ENCODE assay signal across 8 cellular contexts in genomic region chr16:67177743-67178699, GRCh38. TPM values are rescaled to one million over a fixed set of nuclear protein-coding genes. Genes with fewer than 3 reads are reported as not detected.
A peak's percentile ranks its signal among the peaks of the same experiment; 100 is the strongest.
DNase-seq lines count a peak whose midpoint lies in the region; ATAC-seq, FAIRE-seq and TF ChIP-seq lines count a peak whose summit lies in the region.

No MANE protein-coding gene starts in this region.

- peaks cover 17% of the 10 kb centered on the region for H3K23me2 ChIP-seq in H1 (ENCODE audit: low read depth, low read length)

- peak overlapping the region; percentile 31 to 64 (median 38) for H3K4me3 ChIP-seq in H1 (ENCODE audit: extremely low read depth in 1 of 4, insufficient read depth in 2 of 4, low read depth in 3 of 4, low read length in 4 of 4)
- H3K4me3 ChIP-seq in mesendoderm (ENCODE audit: low read length) = no peak overlapping the region
- peak overlapping the region in 3 of 4 donors; percentile 35 to 55 (median 52) for H3K4me3 ChIP-seq in upper lobe of left lung

- peaks cover 28 to 53% (median 51%) of the 10 kb centered on the region in 4 experiments for H3K27me3 ChIP-seq in H1 (replicated peaks in 1 of 4; ENCODE audit: control insufficient read depth in 3 of 4, extremely low read depth in 1 of 4, insufficient read depth in 3 of 4, low read length in 3 of 4)
- peaks cover 9% of the 10 kb centered on the region for H3K27me3 ChIP-seq in mesendoderm (ENCODE audit: insufficient read depth, low read length, poor library complexity)
- no peaks in the 10 kb centered on the region for H3K27me3 ChIP-seq in upper lobe of left lung

- whole genome bisulfite sequencing in H1 (ENCODE audit: extremely low coverage in 1 of 2, insufficient coverage in 1 of 2, insufficient read length in 1 of 2, insufficient replicate concordance in 2 of 2, low coverage in 1 of 2, low lambda C conversion rate in 2 of 2, missing lambda C conversion rate in 1 of 2), 2 experiments = 5% methylated on average over 40 of the region's 73 CpGs; no CpG with 5 or more reads in 1 of the 2 experiments
- no CpG with 5 or more reads among the region's 73 CpGs for WGBS in mesendoderm (ENCODE audit: extremely low coverage, insufficient coverage, low lambda C conversion rate)
- 10 to 22% methylated on average over 13 to 34 of the region's 73 CpGs for WGBS in upper lobe of left lung, 2 donors

- CTCF ChIA-PET in Calu3 (lab: Charles Lee) = interaction anchor here (0.6 to 1.4 kb wide), 8 partner anchors 15 to 344 kb away, joined by 3 to 7 read pairs (median 4); partner anchors contain the start of genes FBXL8 and TRADD
- CTCF ChIA-PET in H1 (lab: Charles Lee; ENCODE audit: partially characterized antibody) = interaction anchor here (0.9 to 19.3 kb wide), 9 partner anchors 9 to 221 kb away, joined by 3 to 291 read pairs (median 5); partner anchors contain the start of genes B3GNT9, E2F4, EXOC3L1 and FBXL8

- H3K4ac ChIP-seq in H1 (replicated peaks; ENCODE audit: insufficient read length, low read depth, low read length) (peak overlapping the region; percentile 69), mesendoderm (ENCODE audit: low read depth, low read length) (no peak overlapping the region)

- H3K23ac ChIP-seq in H1 (ENCODE audit: insufficient read length) = no peak overlapping the region
- H3K23ac ChIP-seq in mesendoderm (ENCODE audit: low read length) = no peak overlapping the region

- H2BK15ac ChIP-seq in H1 (ENCODE audit: low read length) (0 out of 2 replicates have a peak overlapping the region, but pooled peaks have one; percentile 75), mesendoderm (replicated peaks; ENCODE audit: low read depth) (no peak overlapping the region)

- H3K4me1 ChIP-seq in H1 (replicated peaks in 1 of 4; ENCODE audit: control insufficient read depth in 3 of 4, insufficient read depth in 4 of 4, low read length in 3 of 4) = peaks cover 0 to 25% (median 21%) of the 10 kb centered on the region in 4 experiments; a peak in 5 of 7 replicates
- H3K4me1 ChIP-seq in mesendoderm (ENCODE audit: control insufficient read depth, low read depth, low read length) = peaks cover 5% of the 10 kb centered on the region
- peaks cover 45 to 51% (median 50%) of the 10 kb centered on the region in 4 donors for H3K4me1 ChIP-seq in upper lobe of left lung

- H3K56ac ChIP-seq in H1 (replicated peaks; ENCODE audit: insufficient read length, low read depth, low read length) (no peak overlapping the region), mesendoderm (ENCODE audit: low read length) (peak overlapping the region; percentile 87)

- TF ChIP-seq POLR2A in H1 (IDR thresholded peaks at IDR 0.05; ENCODE audit: control extremely low read depth in 1 of 2, low read depth in 2 of 2, low read length in 2 of 2) (no peak), upper lobe of left lung (IDR thresholded peaks at IDR 0.05) (peak in 1 of 4 donors; percentile 66), GM18505 (IDR thresholded peaks at IDR 0.05; ENCODE audit: borderline replicate concordance, extremely low read depth, insufficient read depth, insufficient read length) (no peak)

- H3K4me1 Mint-ChIP-seq in Calu3 (ENCODE audit: low read depth, unreplicated experiment) = peaks cover 40% of the 10 kb centered on the region

- ATAC-seq in upper lobe of left lung (ENCODE audit: low FRiP score in 2 of 2) (peak; percentile 61 to 83), GM19351 (IDR thresholded peaks at IDR 0.05; ENCODE audit: unreplicated experiment) (no peak), GM18505 (IDR thresholded peaks at IDR 0.05; ENCODE audit: unreplicated experiment) (no peak)

- peak overlapping the region; percentile 16; the same call in 1 of the 2 replicates for H2AFZ ChIP-seq in H1 (ENCODE audit: low read length)

- H3K4me3 Mint-ChIP-seq in Calu3 (ENCODE audit: low read depth, unreplicated experiment) = peak overlapping the region; percentile 72

- H3K9me3 Mint-ChIP-seq in Calu3 (ENCODE audit: low read depth, unreplicated experiment) = no peaks in the 10 kb centered on the region

- peaks cover 7 to 29% of the 10 kb centered on the region in 2 experiments for H4K20me1 ChIP-seq in H1 (replicated peaks in 1 of 2; ENCODE audit: control insufficient read depth in 1 of 2, insufficient read depth in 2 of 2, low read length in 2 of 2)

- H4K8ac ChIP-seq in H1 (ENCODE audit: extremely low read depth, insufficient read depth, low read length) = no peak overlapping the region; the same call in 1 of the 2 replicates
- no peak overlapping the region for H4K8ac ChIP-seq in mesendoderm (ENCODE audit: low read depth, low read length)

- peak overlapping the region; percentile 86; the same call in 1 of the 2 replicates for H2BK20ac ChIP-seq in H1 (ENCODE audit: low read length)

- peaks cover 40% of the 10 kb centered on the region for H3K36me3 Mint-ChIP-seq in Calu3 (ENCODE audit: insufficient read depth, unreplicated experiment)

- peak overlapping the region; percentile 52 to 89 for H3K4me2 ChIP-seq in H1 (ENCODE audit: insufficient read depth in 1 of 2, low read depth in 2 of 2, low read length in 2 of 2)
- H3K4me2 ChIP-seq in mesendoderm (ENCODE audit: low read length) = peak overlapping the region; percentile 94

- H2AK5ac ChIP-seq in H1 (ENCODE audit: low read depth, low read length) = 0 out of 2 replicates have a peak overlapping the region, but pooled peaks have one; percentile 19
- no peak overlapping the region for H2AK5ac ChIP-seq in mesendoderm (ENCODE audit: low read length)

- TF ChIP-seq EP300 in H1 (IDR thresholded peaks at IDR 0.05; ENCODE audit: borderline replicate concordance in 1 of 2, low read depth in 2 of 2, low read length in 2 of 2) = no peak
- TF ChIP-seq EP300 in upper lobe of left lung (IDR thresholded peaks at IDR 0.05) = no peak

- intact Hi-C loops in Calu3 (cut with micrococcal nuclease; ENCODE audit: unreplicated experiment) = no loop called here

- DNase-seq in Calu3 (peak; percentile 91), NCI-H128 (lab: John Stamatoyannopoulos, UW; ENCODE audit: unreplicated experiment) (peak; percentile 63), H1 (ENCODE audit: low read depth in 1 of 2, low spot score in 2 of 2) (peak; percentile 86 to 87), mesendoderm (peak; percentile 92), upper lobe of left lung (peak; percentile 88 to 94)
- DNase-seq in activated CD4-positive, alpha-beta T cell treated with anti-CD3 and anti-CD28 coated beads, Interleukin-2, amount 50 U/mL, for 4 hours = peak; percentile 43 to 48

- peak overlapping the region; percentile 42; the same call in 1 of the 2 replicates for H3K18ac ChIP-seq in H1 (ENCODE audit: extremely low read depth, low read length)
- no peak overlapping the region for H3K18ac ChIP-seq in mesendoderm (ENCODE audit: low read length)

- H4K5ac ChIP-seq in H1 (ENCODE audit: insufficient read length, low read depth, low read length) = no peak overlapping the region
- H4K5ac ChIP-seq in mesendoderm (ENCODE audit: low read length) = no peak overlapping the region

- H3K27ac ChIP-seq in H1 (ENCODE audit: low read depth, low read length) (no peak overlapping the region), mesendoderm (ENCODE audit: low read depth, low read length) (no peak overlapping the region), upper lobe of left lung (peak overlapping the region in 3 of 4 donors; percentile 36 to 68 (median 67))

- H2BK12ac ChIP-seq in H1 (ENCODE audit: low read depth, low read length) = peak overlapping the region; percentile 27; the same call in 1 of the 2 replicates

- BruUV-seq in Calu3 (replicated peaks; lab: Mats Ljungman, UMichigan) = no TSS peak

- H3K36me3 ChIP-seq in H1 (ENCODE audit: control insufficient read depth in 2 of 4, insufficient read depth in 4 of 4, low read length in 3 of 4) (no peaks in the 10 kb centered on the region), mesendoderm (ENCODE audit: control insufficient read depth, insufficient read depth, low read length) (no peaks in the 10 kb centered on the region), upper lobe of left lung (peaks cover 0 to 6% (median 1%) of the 10 kb centered on the region in 4 donors)

- TF ChIP-seq CTCF in Calu3 (IDR thresholded peaks at IDR 0.05; ENCODE audit: unreplicated experiment) = no peak
- TF ChIP-seq CTCF in H1 (IDR thresholded peaks at IDR 0.05; ENCODE audit: control extremely low read depth in 1 of 3, insufficient read depth in 1 of 3, low read depth in 1 of 3, low read length in 3 of 3) = no peak
- TF ChIP-seq CTCF in upper lobe of left lung (IDR thresholded peaks at IDR 0.05) = peak in 5 of 6 experiments; percentile 31 to 67 (median 33)

- H3K9me3 ChIP-seq in H1 (ENCODE audit: insufficient read depth in 2 of 2, low read depth in 1 of 2, low read length in 1 of 2) (no peaks in the 10 kb centered on the region), upper lobe of left lung (no peaks in the 10 kb centered on the region)

- TF ChIP-seq RAD21 in H1 (IDR thresholded peaks at IDR 0.05 in 1 of 2, conservative IDR thresholded peaks at IDR 0.05 in 1 of 2; ENCODE audit: low read depth in 2 of 2, low read length in 2 of 2) = no peak

- no peak for FAIRE-seq in H1 (lab: Jason Lieb, UNC)

- H3K79me2 ChIP-seq in H1 (ENCODE audit: control insufficient read depth in 1 of 2, insufficient read depth in 2 of 2, low read length in 2 of 2) (peaks cover 0 to 5% of the 10 kb centered on the region in 2 experiments; a peak in 1 of 4 replicates), mesendoderm (ENCODE audit: control insufficient read depth, insufficient read depth, low read length) (no peaks in the 10 kb centered on the region)

- peak overlapping the region; percentile 29 for H3K27ac Mint-ChIP-seq in Calu3 (ENCODE audit: unreplicated experiment)

- H3K9ac ChIP-seq in H1 (replicated peaks in 1 of 4; ENCODE audit: extremely low read depth in 1 of 4, low read depth in 3 of 4, low read length in 3 of 4) (no peak overlapping the region), mesendoderm (ENCODE audit: low read length) (peak overlapping the region; percentile 68)

- H3K79me1 ChIP-seq in H1 (ENCODE audit: low read depth, low read length) = no peaks in the 10 kb centered on the region
- H3K79me1 ChIP-seq in mesendoderm (ENCODE audit: low read length) = peaks cover 3% of the 10 kb centered on the region

- no peaks in the 10 kb centered on the region for H3K27me3 Mint-ChIP-seq in Calu3 (ENCODE audit: unreplicated experiment)

- POLR2A ChIA-PET in H1 (lab: Charles Lee; ENCODE audit: partially characterized antibody) = interaction anchor here (1.5 to 7.3 kb wide), 5 partner anchors 15 to 160 kb away, joined by 3 to 59 read pairs (median 7); partner anchors contain the start of genes B3GNT9, FBXL8, FHOD1 and HSF4

- H2BK120ac ChIP-seq in H1 (replicated peaks; ENCODE audit: low read depth, low read length) (no peak overlapping the region), mesendoderm (ENCODE audit: low read depth, low read length) (no peak overlapping the region)

- peak overlapping the region; percentile 26 for H4K91ac ChIP-seq in H1 (replicated peaks; ENCODE audit: insufficient read length, low read length)

- H2BK5ac ChIP-seq in H1 (ENCODE audit: low read depth, low read length) = peak overlapping the region; percentile 81; the same call in 1 of the 2 replicates
- H2BK5ac ChIP-seq in mesendoderm (ENCODE audit: low read length) = no peak overlapping the region

- H3K14ac ChIP-seq in H1 (ENCODE audit: insufficient read length) = no peak overlapping the region

RNA-seq across cellular contexts. Expression of gene MATCAP1, which starts 5.7 kb away (rescaled TPM):
- 33.1 and 36.5 TPM in 2 replicates for total RNA-seq in Calu3 (2022)
- total RNA-seq in H1 (2021; fragmentation: NEBNext Ultra II Directional; extraction: Animal tissue kit (Norgen Biotek cat#: 25700)) = 22.9 and 23.1 TPM in 2 replicates
- 27.5 and 38.0 TPM in 2 replicates for polyA plus RNA-seq in H1 (2011; rRNA removed)
- polyA plus RNA-seq in H1 (2011; cell fraction: cytosol; rRNA removed) = 36.8 TPM
- polyA plus RNA-seq in H1 (2011; cell fraction: nucleus; rRNA removed) = 218 TPM
- polyA plus RNA-seq in H1 (2012, experiment 1 of 2) = 23.0 to 37.9 TPM (median 32.2 TPM) in 4 replicates
- 11.4 TPM for polyA plus RNA-seq in H1 (2012, experiment 2 of 2)
- polyA plus RNA-seq in H1 (2013, experiment 1 of 2) = 13.5 TPM
- polyA plus RNA-seq in H1 (2013, experiment 2 of 2) = 13.1 TPM
- polyA minus RNA-seq in H1 (2011; rRNA and poly(A)+ RNA removed) = 11.5 and 14.2 TPM in 2 replicates
- polyA minus RNA-seq in H1 (2011; cell fraction: cytosol; rRNA and poly(A)+ RNA removed) = 9.8 TPM
- polyA minus RNA-seq in H1 (2011; cell fraction: nucleus; rRNA and poly(A)+ RNA removed) = 36.5 TPM
- polyA plus RNA-seq in mesendoderm (2013, experiment 1 of 2) = 9.7 TPM
- 8.2 TPM for polyA plus RNA-seq in mesendoderm (2013, experiment 2 of 2)
- total RNA-seq in upper lobe of left lung = 100 to 1,000 TPM in 1 of 6 donors, 10 to 100 TPM in 4, 1 to 10 TPM in 1; 9.1 to 147 (median 31.1) TPM

RNA-seq across cellular contexts. Expression of gene NOL3, which starts 7.7 kb away (rescaled TPM):
- total RNA-seq in Calu3 (2022) (33.5 and 35.7 TPM in 2 replicates), upper lobe of left lung (100 to 1,000 TPM in 1 of 6 donors, 10 to 100 TPM in 5; 36.5 to 135 (median 58.0) TPM)
- total RNA-seq in H1 (2021; fragmentation: NEBNext Ultra II Directional; extraction: Animal tissue kit (Norgen Biotek cat#: 25700)) = 1.6 and 2.2 TPM in 2 replicates
- 4.1 and 4.6 TPM in 2 replicates for polyA plus RNA-seq in H1 (2011; rRNA removed)
- 4.0 TPM for polyA plus RNA-seq in H1 (2011; cell fraction: cytosol; rRNA removed)
- polyA plus RNA-seq in H1 (2011; cell fraction: nucleus; rRNA removed) = 3.7 TPM
- 4.4 to 10.7 TPM (median 5.5 TPM) in 4 replicates for polyA plus RNA-seq in H1 (2012, experiment 1 of 2)
- polyA plus RNA-seq in H1 (2012, experiment 2 of 2) = 1.4 TPM
- 3.2 TPM for polyA plus RNA-seq in H1 (2013, experiment 1 of 2)
- 2.0 TPM for polyA plus RNA-seq in H1 (2013, experiment 2 of 2)
- polyA minus RNA-seq in H1 (2011; rRNA and poly(A)+ RNA removed) = 0.60 and 2.1 TPM in 2 replicates
- not detected for polyA minus RNA-seq in H1 (2011; cell fraction: cytosol; rRNA and poly(A)+ RNA removed)
- 3.2 TPM for polyA minus RNA-seq in H1 (2011; cell fraction: nucleus; rRNA and poly(A)+ RNA removed)
- 1.3 TPM for polyA plus RNA-seq in mesendoderm (2013, experiment 1 of 2)
- polyA plus RNA-seq in mesendoderm (2013, experiment 2 of 2) = 1.1 TPM

RNA-seq across cellular contexts. Expression of gene EXOC3L1, which starts 11.9 kb away (rescaled TPM):
- total RNA-seq in Calu3 (2022) (0.31 and 1.2 TPM in 2 replicates), upper lobe of left lung (10 to 100 TPM in 4 of 6 donors, 1 to 10 TPM in 2; 4.6 to 20.8 (median 10.8) TPM)
- 1.3 and 1.7 TPM in 2 replicates for total RNA-seq in H1 (2021; fragmentation: NEBNext Ultra II Directional; extraction: Animal tissue kit (Norgen Biotek cat#: 25700))
- 1.3 and 2.1 TPM in 2 replicates for polyA plus RNA-seq in H1 (2011; rRNA removed)
- polyA plus RNA-seq in H1 (2011; cell fraction: cytosol; rRNA removed) = 1.6 TPM
- 6.4 TPM for polyA plus RNA-seq in H1 (2011; cell fraction: nucleus; rRNA removed)
- 0.72 to 2.2 TPM (median 1.3 TPM) in 4 replicates for polyA plus RNA-seq in H1 (2012, experiment 1 of 2)
- polyA plus RNA-seq in H1 (2012, experiment 2 of 2) = 0.81 TPM
- polyA plus RNA-seq in H1 (2013, experiment 1 of 2) = 0.59 TPM
- polyA plus RNA-seq in H1 (2013, experiment 2 of 2) = 0.57 TPM
- polyA minus RNA-seq in H1 (2011; rRNA and poly(A)+ RNA removed) = 0.44 TPM in 2 replicates
- polyA minus RNA-seq in H1 (2011; cell fraction: cytosol; rRNA and poly(A)+ RNA removed) = not detected
- polyA minus RNA-seq in H1 (2011; cell fraction: nucleus; rRNA and poly(A)+ RNA removed) = 1.6 TPM
- 0.95 TPM for polyA plus RNA-seq in mesendoderm (2013, experiment 1 of 2)
- polyA plus RNA-seq in mesendoderm (2013, experiment 2 of 2) = 0.94 TPM

RNA-seq across cellular contexts. Expression of gene HSF4, which starts 13.5 kb away (rescaled TPM):
- total RNA-seq in Calu3 (2022) = 57.1 and 60.7 TPM in 2 replicates
- total RNA-seq in H1 (2021; fragmentation: NEBNext Ultra II Directional; extraction: Animal tissue kit (Norgen Biotek cat#: 25700)) = not detected in 2 replicates
- 0.14 and 0.93 TPM in 2 replicates for polyA plus RNA-seq in H1 (2011; rRNA removed)
- 0.92 TPM for polyA plus RNA-seq in H1 (2011; cell fraction: cytosol; rRNA removed)
- 8.0 TPM for polyA plus RNA-seq in H1 (2011; cell fraction: nucleus; rRNA removed)
- 0.62 to 1.0 TPM (median 0.74 TPM) in 3 of 4 replicates, not detected in the other for polyA plus RNA-seq in H1 (2012, experiment 1 of 2)
- not detected for polyA plus RNA-seq in H1 (2012, experiment 2 of 2)
- 0.20 TPM for polyA plus RNA-seq in H1 (2013, experiment 1 of 2)
- 0.11 TPM for polyA plus RNA-seq in H1 (2013, experiment 2 of 2)
- not detected in 2 replicates for polyA minus RNA-seq in H1 (2011; rRNA and poly(A)+ RNA removed)
- polyA minus RNA-seq in H1 (2011; cell fraction: cytosol; rRNA and poly(A)+ RNA removed) = not detected
- polyA minus RNA-seq in H1 (2011; cell fraction: nucleus; rRNA and poly(A)+ RNA removed) = not detected
- not detected for polyA plus RNA-seq in mesendoderm (2013, experiment 1 of 2)
- polyA plus RNA-seq in mesendoderm (2013, experiment 2 of 2) = not detected
- 100 to 1,000 TPM in 2 of 6 donors, 10 to 100 TPM in 4; 33.4 to 784 (median 70.1) TPM for total RNA-seq in upper lobe of left lung

RNA-seq across cellular contexts. Expression of gene E2F4, which starts 13.9 kb away (rescaled TPM):
- 95.3 and 101 TPM in 2 replicates for total RNA-seq in Calu3 (2022)
- 78.0 and 79.9 TPM in 2 replicates for total RNA-seq in H1 (2021; fragmentation: NEBNext Ultra II Directional; extraction: Animal tissue kit (Norgen Biotek cat#: 25700))
- polyA plus RNA-seq in H1 (2011; rRNA removed) = 157 and 194 TPM in 2 replicates
- 134 TPM for polyA plus RNA-seq in H1 (2011; cell fraction: cytosol; rRNA removed)
- 285 TPM for polyA plus RNA-seq in H1 (2011; cell fraction: nucleus; rRNA removed)
- polyA plus RNA-seq in H1 (2012, experiment 1 of 2) = 78.1 to 93.8 TPM (median 86.1 TPM) in 4 replicates
- 88.7 TPM for polyA plus RNA-seq in H1 (2012, experiment 2 of 2)
- polyA plus RNA-seq in H1 (2013, experiment 1 of 2) = 55.2 TPM
- polyA plus RNA-seq in H1 (2013, experiment 2 of 2) = 51.2 TPM
- 87.0 and 93.0 TPM in 2 replicates for polyA minus RNA-seq in H1 (2011; rRNA and poly(A)+ RNA removed)
- 54.8 TPM for polyA minus RNA-seq in H1 (2011; cell fraction: cytosol; rRNA and poly(A)+ RNA removed)
- polyA minus RNA-seq in H1 (2011; cell fraction: nucleus; rRNA and poly(A)+ RNA removed) = 74.9 TPM
- 55.3 TPM for polyA plus RNA-seq in mesendoderm (2013, experiment 1 of 2)
- polyA plus RNA-seq in mesendoderm (2013, experiment 2 of 2) = 56.0 TPM
- total RNA-seq in upper lobe of left lung = 100 to 1,000 TPM in 1 of 6 donors, 10 to 100 TPM in 5; 55.7 to 124 (median 85.4) TPM

Comparison
In these comparisons a context has a peak if more than half of its experiments do, and no peak if none do; other contexts are left out.
1. CTCF ChIP-seq: peak in upper lobe of left lung (5 of 6); none in Calu3 (single experiment) and H1 (0 of 3).
2. H3K27ac ChIP-seq: peak in upper lobe of left lung (3 of 4); none in H1 (single experiment) and mesendoderm (single experiment).
3. ATAC-seq: peak in upper lobe of left lung (2 of 2); none in GM19351 (single experiment) and GM18505 (single experiment).
4. RNA of gene NOL3, which starts 7.7 kb away (total RNA-seq): 36.5 to 135 TPM in upper lobe of left lung and 33.5 to 35.7 TPM in Calu3; 1.6 to 2.2 TPM in H1; every median in the first group is over 10 times any median in the second.
5. Peak in every context shown above with its lines, with median percentiles within 50 percentile points of each other: DNase-seq.